In the genomic region with DNA sequence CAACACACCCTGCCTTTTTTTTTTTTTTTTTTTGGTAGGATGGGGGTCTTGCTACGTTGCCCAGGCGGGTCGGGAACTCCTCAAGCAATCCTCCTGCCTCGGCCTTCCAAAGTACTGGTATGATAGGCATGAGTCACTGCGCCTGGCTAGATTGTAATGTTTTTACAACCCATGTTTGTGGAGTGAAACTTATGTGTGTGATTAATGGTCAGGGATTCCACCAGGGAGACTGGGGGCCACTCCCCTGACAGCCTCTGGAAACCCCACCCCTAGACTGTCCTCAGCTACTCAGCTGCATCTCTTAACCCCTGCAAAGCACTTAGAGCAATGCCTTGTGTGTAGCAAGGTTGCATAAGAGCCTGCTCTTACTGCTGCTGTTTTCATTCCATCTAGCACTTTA, we compare ENCODE assay signal across 12 cellular contexts.
DNase-seq lines count a peak whose midpoint lies in the region; ATAC-seq and TF ChIP-seq lines count a peak whose summit lies in the region.
"Had no signal": no experiment of that assay in that cellular context is flagged by ENCODE, and none has a peak within 500 bp of the region (broad histone marks: within the 10 kb centered on the region; RNA-seq: fewer than 3 reads in every experiment).

No MANE protein-coding gene starts in this region.

- no peak overlapping the region for H3K27ac ChIP-seq in foreskin keratinocyte
- H3K27ac ChIP-seq in smooth muscle cell (ENCODE audit: low read depth) = peak overlapping the region; percentile 72

- H2AFZ ChIP-seq in smooth muscle cell (ENCODE audit: low read depth) = no peak overlapping the region

- TF ChIP-seq CTCF in foreskin keratinocyte (conservative IDR thresholded peaks at IDR 0.05) = no peak
- TF ChIP-seq CTCF in smooth muscle cell (IDR thresholded peaks at IDR 0.05; ENCODE audit: borderline replicate concordance, insufficient read depth, poor library complexity, severe bottlenecking) = no peak

- DNase-seq in GM04504 (ENCODE audit: low read depth) = peak; percentile 95
- peak; percentile 71 to 90 for DNase-seq in foreskin keratinocyte
- peak; percentile 18 for DNase-seq in smooth muscle cell (lab: John Stamatoyannopoulos, UW; ENCODE audit: unreplicated experiment)
- DNase-seq in anterior cingulate cortex (lab: John Stamatoyannopoulos, UW) = no peak
- DNase-seq in NCI-H146 treated with DMSO at 0.1 percent for 48 hours (lab: John Stamatoyannopoulos, UW; ENCODE audit: unreplicated experiment) = no peak
- DNase-seq in SKM-1 (lab: John Stamatoyannopoulos, UW; ENCODE audit: unreplicated experiment) = no peak
- DNase-seq: activated T-cell treated with anti-CD3 and anti-CD28 coated beads, Interleukin-2, amount 50 U/mL, for 1 hour; naive B cell; NCI-H2171; T-helper 1 cell had no signal

- ATAC-seq in SK-N-SH treated with all-trans-retinoic acid at 6 μM for 48 hours (peak; percentile 78), foreskin keratinocyte (peak; percentile 92), HG03571 (IDR thresholded peaks at IDR 0.05; ENCODE audit: unreplicated experiment) (no peak)

- no peak overlapping the region for H3K4me2 ChIP-seq in smooth muscle cell

- no peaks in the 10 kb centered on the region for H3K36me3 ChIP-seq in smooth muscle cell (ENCODE audit: low read depth)

- no peaks in the 10 kb centered on the region for H3K9me3 ChIP-seq in smooth muscle cell (replicated peaks; ENCODE audit: low read depth)

- no peak overlapping the region for H3K4me3 ChIP-seq in smooth muscle cell

- H3F3A ChIP-seq in smooth muscle cell (ENCODE audit: low read depth) = no peaks in the 10 kb centered on the region

- H3K9ac ChIP-seq in smooth muscle cell (ENCODE audit: low read depth) = no peak overlapping the region

- H4K20me1 ChIP-seq in smooth muscle cell (ENCODE audit: low read depth) = no peaks in the 10 kb centered on the region

- H3K27me3 ChIP-seq in foreskin keratinocyte (no peaks in the 10 kb centered on the region), smooth muscle cell (ENCODE audit: low read depth) (no peaks in the 10 kb centered on the region)

- 14% methylated on average over 5 of the region's 5 CpGs for WGBS in smooth muscle cell (ENCODE audit: low lambda C conversion rate)

- H3K4me1 ChIP-seq in foreskin keratinocyte (no peaks in the 10 kb centered on the region), smooth muscle cell (ENCODE audit: low read depth) (no peaks in the 10 kb centered on the region)

- no peaks in the 10 kb centered on the region for H3K79me2 ChIP-seq in smooth muscle cell (ENCODE audit: low read depth)

TF ChIP-seq in SK-N-SH treated with all-trans-retinoic acid at 6 μM for 48 hours, 23 proteins besides CTCF, POLR2A, EP300 and RAD21:
- no peak for TF ChIP-seq CSRNP3 (CRISPR knock-in tag; IDR thresholded peaks at IDR 0.05)
- TF ChIP-seq ESRRG (CRISPR knock-in tag; IDR thresholded peaks at IDR 0.05) = no peak
- TF ChIP-seq ZC3H10 (CRISPR knock-in tag; IDR thresholded peaks at IDR 0.05) = no peak
- no peak for TF ChIP-seq BACH2 (CRISPR knock-in tag; IDR thresholded peaks at IDR 0.05; ENCODE audit: borderline replicate concordance)
- TF ChIP-seq ZNF8 (CRISPR knock-in tag; IDR thresholded peaks at IDR 0.05) = no peak
- no peak for TF ChIP-seq GLIS3 (CRISPR knock-in tag; IDR thresholded peaks at IDR 0.05)
- TF ChIP-seq RARB (CRISPR knock-in tag; IDR thresholded peaks at IDR 0.05) = no peak
- TF ChIP-seq OSR1 (CRISPR knock-in tag; IDR thresholded peaks at IDR 0.05) = no peak
- TF ChIP-seq POU6F1 (CRISPR knock-in tag; IDR thresholded peaks at IDR 0.05; ENCODE audit: borderline replicate concordance, low read depth) = no peak
- TF ChIP-seq PPARA (CRISPR knock-in tag; IDR thresholded peaks at IDR 0.05; ENCODE audit: borderline replicate concordance) = no peak
- TF ChIP-seq ARNTL (CRISPR knock-in tag; IDR thresholded peaks at IDR 0.05; ENCODE audit: borderline replicate concordance, low read depth) = no peak
- TF ChIP-seq ZFP30 (CRISPR knock-in tag; IDR thresholded peaks at IDR 0.05) = no peak

Comparison
In these comparisons a context has a peak if more than half of its experiments do, and no peak if none do; other contexts are left out.
1. DNase-seq: peak in GM04504 (single experiment), foreskin keratinocyte (2 of 2) and smooth muscle cell (single experiment); none in anterior cingulate cortex (0 of 58), NCI-H146 treated with DMSO at 0.1 percent for 48 hours (single experiment) and SKM-1 (single experiment).